20 cellular contexts compared by ENCODE assay signal in genomic region chr21:45704311-45705108, GRCh38.
DNase-seq lines count a peak whose midpoint lies in the region; ATAC-seq and TF ChIP-seq lines count a peak whose summit lies in the region.
"Had no signal": no experiment of that assay in that cellular context is flagged by ENCODE, and none has a peak within 500 bp of the region (broad histone marks: within the 10 kb centered on the region; RNA-seq: fewer than 3 reads in every experiment).

No MANE protein-coding gene starts in this region.

- H3K4me1 ChIP-seq in BLaER1 treated with 17β-estradiol and CSF1 and Interleukin-3, amounts not matched to agents 10 nM and 100 nM, result peaks cover 26 to 38% (median 30%) of the 10 kb centered on the region in 10 experiments

- H3K9me3 ChIP-seq in BLaER1 treated with 17β-estradiol and CSF1 and Interleukin-3, amounts not matched to agents 10 nM and 100 nM (replicated peaks in 1 of 11), result peaks cover 0 to 7% (median 2%) of the 10 kb centered on the region in 11 experiments; a peak in 7 of 22 replicates
- H3K9me3 ChIP-seq: HAP-1 had no signal

- H3K36me3 Mint-ChIP-seq in endothelial cell (ENCODE audit: low read depth, unreplicated experiment) (no peaks in the 10 kb centered on the region), nephron progenitor cell (ENCODE audit: low read depth) (no peaks in the 10 kb centered on the region)
- H3K36me3 Mint-ChIP-seq: CD14-positive monocyte had no signal

- peaks cover 0 to 51% (median 25%) of the 10 kb centered on the region in 11 experiments; a peak in 15 of 22 replicates for H3K36me3 ChIP-seq in BLaER1 treated with 17β-estradiol and CSF1 and Interleukin-3, amounts not matched to agents 10 nM and 100 nM
- H3K36me3 ChIP-seq: HAP-1 had no signal

- H3K9ac ChIP-seq in BLaER1 treated with 17β-estradiol and CSF1 and Interleukin-3, amounts not matched to agents 10 nM and 100 nM, result no peak overlapping the region

- H3K4me2 ChIP-seq in BLaER1 treated with 17β-estradiol and CSF1 and Interleukin-3, amounts not matched to agents 10 nM and 100 nM, result peak overlapping the region; percentile 45 to 78 (median 69)

- no peak overlapping the region for H3K27ac Mint-ChIP-seq in endothelial cell (ENCODE audit: unreplicated experiment)
- peak overlapping the region; percentile 9 for H3K27ac Mint-ChIP-seq in nephron progenitor cell
- H3K27ac Mint-ChIP-seq: B cell; CD4-positive, alpha-beta T cell; CD8-positive, alpha-beta memory T cell; HFFc6 had no signal

- H3K27me3 ChIP-seq in BLaER1 treated with 17β-estradiol and CSF1 and Interleukin-3, amounts not matched to agents 10 nM and 100 nM, result no peaks in the 10 kb centered on the region

- H4K20me1 ChIP-seq in BLaER1 treated with 17β-estradiol and CSF1 and Interleukin-3, amounts not matched to agents 10 nM and 100 nM, result peaks cover 0 to 68% (median 27%) of the 10 kb centered on the region in 11 experiments; a peak in 11 of 22 replicates

- peaks cover 5% of the 10 kb centered on the region for H3K27me3 Mint-ChIP-seq in endothelial cell (ENCODE audit: unreplicated experiment)
- peaks cover 7% of the 10 kb centered on the region for H3K27me3 Mint-ChIP-seq in nephron progenitor cell (ENCODE audit: low read depth, poor library complexity)
- H3K27me3 Mint-ChIP-seq: CD4-positive, alpha-beta T cell had no signal

- peaks cover 12% of the 10 kb centered on the region for H3K4me1 Mint-ChIP-seq in endothelial cell (ENCODE audit: unreplicated experiment)
- no peaks in the 10 kb centered on the region for H3K4me1 Mint-ChIP-seq in nephron progenitor cell
- H3K4me1 Mint-ChIP-seq: B cell had no signal

- H3K4me3 Mint-ChIP-seq in endothelial cell (ENCODE audit: unreplicated experiment) (peak overlapping the region; percentile 15), nephron progenitor cell (no peak overlapping the region)
- H3K4me3 Mint-ChIP-seq: B cell; CD14-positive monocyte; CD4-positive, alpha-beta T cell; CD8-positive, alpha-beta memory T cell; HFFc6 had no signal

- no peak overlapping the region for H3K4me3 ChIP-seq in BLaER1 treated with 17β-estradiol and CSF1 and Interleukin-3, amounts not matched to agents 10 nM and 100 nM
- H3K4me3 ChIP-seq: GM12878, HAP-1 had no signal

- peak; percentile 45 for ATAC-seq in SK-N-SH treated with all-trans-retinoic acid at 6 μM for 48 hours
- no peak for ATAC-seq in HG03025 (IDR thresholded peaks at IDR 0.05; ENCODE audit: low FRiP score, unreplicated experiment)
- no peak for ATAC-seq in GM19324 (IDR thresholded peaks at IDR 0.05; ENCODE audit: low FRiP score, unreplicated experiment)
- ATAC-seq: GM12878 had no signal

- no peak overlapping the region for H3K27ac ChIP-seq in BLaER1 treated with 17β-estradiol and CSF1 and Interleukin-3, amounts not matched to agents 10 nM and 100 nM

- no peak for TF ChIP-seq CTCF in endothelial cell (IDR thresholded peaks at IDR 0.05; ENCODE audit: unreplicated experiment)
- TF ChIP-seq CTCF in nephron progenitor cell (IDR thresholded peaks at IDR 0.05), result no peak

- DNase-seq in endothelial cell (ENCODE audit: low spot score), result no peak
- DNase-seq in nephron progenitor cell, result no peak
- DNase-seq in AG20443 (ENCODE audit: low spot score), result no peak
- no peak for DNase-seq in C1 segment of cervical spinal cord (lab: John Stamatoyannopoulos, UW)
- DNase-seq: CD4-positive, alpha-beta T cell; CD8-positive, alpha-beta memory T cell; DMS 273 treated with DMSO at 0.1 percent for 48 hours; DMS79; EL; GDM1; GOT3; HFFc6 had no signal

- no peaks in the 10 kb centered on the region for H3K9me3 Mint-ChIP-seq in endothelial cell (ENCODE audit: unreplicated experiment)
- no peaks in the 10 kb centered on the region for H3K9me3 Mint-ChIP-seq in nephron progenitor cell
- H3K9me3 Mint-ChIP-seq: CD4-positive, alpha-beta T cell; CD8-positive, alpha-beta memory T cell; HFFc6 had no signal

TF ChIP-seq in SK-N-SH treated with all-trans-retinoic acid at 6 μM for 48 hours, 23 proteins besides CTCF, POLR2A, EP300 and RAD21 (continues in another document):
- TF ChIP-seq RARB (CRISPR knock-in tag; IDR thresholded peaks at IDR 0.05) (no peak), ZC3H10 (CRISPR knock-in tag; IDR thresholded peaks at IDR 0.05) (no peak), ZFP30 (CRISPR knock-in tag; IDR thresholded peaks at IDR 0.05) (no peak), CSRNP3 (CRISPR knock-in tag; IDR thresholded peaks at IDR 0.05) (0 out of 2 replicates have a peak, but pooled peaks have one; percentile 19), PATZ1 (CRISPR knock-in tag; IDR thresholded peaks at IDR 0.05; ENCODE audit: borderline replicate concordance) (no peak), ARNTL (CRISPR knock-in tag; IDR thresholded peaks at IDR 0.05; ENCODE audit: borderline replicate concordance, low read depth) (no peak), ZNF565 (CRISPR knock-in tag; conservative IDR thresholded peaks at IDR 0.05; ENCODE audit: low read depth) (0 out of 2 replicates have a peak, but pooled peaks have one; percentile 55), ZFP3 (CRISPR knock-in tag; IDR thresholded peaks at IDR 0.05) (0 out of 2 replicates have a peak, but pooled peaks have one; percentile 51), GLIS3 (CRISPR knock-in tag; IDR thresholded peaks at IDR 0.05) (no peak), TOX (CRISPR knock-in tag; IDR thresholded peaks at IDR 0.05; ENCODE audit: borderline replicate concordance) (no peak), ZNF8 (CRISPR knock-in tag; IDR thresholded peaks at IDR 0.05) (peak; percentile 29; the same call in 1 of the 2 replicates), OSR1 (CRISPR knock-in tag; IDR thresholded peaks at IDR 0.05) (no peak), PPARA (CRISPR knock-in tag; IDR thresholded peaks at IDR 0.05; ENCODE audit: borderline replicate concordance) (no peak), BACH2 (CRISPR knock-in tag; IDR thresholded peaks at IDR 0.05; ENCODE audit: borderline replicate concordance) (no peak), SNAI2 (CRISPR knock-in tag; IDR thresholded peaks at IDR 0.05) (0 out of 2 replicates have a peak, but pooled peaks have one; percentile 80), TCF4 (CRISPR knock-in tag; IDR thresholded peaks at IDR 0.05; ENCODE audit: borderline replicate concordance) (peak; percentile 78; the same call in 1 of the 2 replicates), CREB5 (CRISPR knock-in tag; IDR thresholded peaks at IDR 0.05; ENCODE audit: low read depth) (peak; percentile 37; the same call in 1 of the 2 replicates), ZNF70 (CRISPR knock-in tag; IDR thresholded peaks at IDR 0.05) (no peak)
